In the genomic region with DNA sequence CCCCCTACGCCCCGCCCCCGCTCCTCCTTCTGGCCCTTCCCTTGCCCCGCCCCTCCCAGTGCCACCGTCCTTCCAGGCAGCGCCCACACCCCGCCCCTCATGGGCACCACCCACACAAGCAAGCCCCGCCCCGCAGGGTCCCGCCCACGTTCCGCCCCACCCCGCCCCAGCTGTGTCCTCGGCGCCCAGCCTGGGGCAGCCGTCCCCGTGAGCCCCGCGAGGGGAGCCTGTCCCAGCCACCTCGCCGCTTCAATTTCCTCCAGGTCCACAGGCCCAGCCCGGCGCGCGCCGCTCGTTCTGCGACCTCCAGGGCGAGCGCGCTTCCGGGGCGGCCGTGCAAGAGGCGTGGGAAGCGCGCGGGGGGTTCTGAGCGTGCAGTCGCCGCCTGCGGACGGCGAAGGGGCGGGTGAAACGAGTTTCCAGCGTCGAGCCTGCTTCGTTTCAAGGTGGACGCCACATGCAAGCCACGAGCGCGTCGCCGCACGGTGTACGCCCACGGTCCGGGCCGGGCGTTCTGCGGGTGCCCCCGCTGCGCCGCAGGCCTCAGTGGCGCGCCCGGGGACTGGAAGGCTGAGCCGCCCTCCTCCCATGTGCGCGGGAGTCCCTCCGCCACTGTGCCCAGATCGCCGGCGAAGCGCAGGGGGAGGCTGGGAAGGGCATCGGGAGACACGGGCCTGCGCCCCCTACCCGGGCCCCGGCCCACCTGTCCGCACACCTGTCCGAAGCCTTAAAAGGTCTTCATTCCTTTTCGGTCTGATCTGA, we compare ENCODE assay signal across 8 cellular contexts. TPM values are rescaled to one million over a fixed set of nuclear protein-coding genes. Genes with fewer than 3 reads are reported as not detected.
DNase-seq lines count a peak whose midpoint lies in the region; ATAC-seq and TF ChIP-seq lines count a peak whose summit lies in the region.

No MANE protein-coding gene starts in this region.

- peak overlapping the region; percentile 30 to 51 (median 36) for H3K4me3 ChIP-seq in skin epidermis

- CTCF ChIA-PET in MCF 10A (lab: Yijun Ruan, JAX) = interaction anchor here (0.6 kb wide), 1 partner anchor 158 kb away, joined by 3 read pairs; no protein-coding TSS in a partner anchor

- BruUV-seq in MCF 10A (replicated peaks; lab: Mats Ljungman, UMichigan) = no TSS peak

- intact Hi-C loops in MCF 10A (cut with micrococcal nuclease) = no loop called here

- DNase-seq in H4 (ENCODE audit: low spot score) = peak; percentile 55
- DNase-seq in MV-4-11 (lab: John Stamatoyannopoulos, UW) = peak; percentile 67
- DNase-seq in UCSD-AML1 (lab: John Stamatoyannopoulos, UW; ENCODE audit: unreplicated experiment) = peak; percentile 93
- DNase-seq in MCF 10A (ENCODE audit: unreplicated experiment) = peak; percentile 90
- peak; percentile 94 for DNase-seq in iPS-NIHi7 (ENCODE audit: extremely low spot score)

- H3K4me3 Mint-ChIP-seq in MCF 10A (ENCODE audit: unreplicated experiment) = peak overlapping the region; percentile 53

- TF ChIP-seq CTCF in MCF 10A (IDR thresholded peaks at IDR 0.05; ENCODE audit: unreplicated experiment) = no peak

- H3K4me1 Mint-ChIP-seq in MCF 10A (ENCODE audit: insufficient read depth, unreplicated experiment) = peaks cover 26% of the 10 kb centered on the region

- H3K9me3 Mint-ChIP-seq in MCF 10A (ENCODE audit: unreplicated experiment) = no peaks in the 10 kb centered on the region

- POLR2A ChIA-PET in MCF 10A (lab: Yijun Ruan, JAX) = interaction anchor here (1.1 to 2.1 kb wide), 2 partner anchors 11 to 29 kb away, joined by 3 to 8 read pairs; partner anchors contain the start of gene FAAP20

- H3K9me3 ChIP-seq in ES-I3 (ENCODE audit: control insufficient read depth, insufficient read depth, low read length) = no peaks in the 10 kb centered on the region

- H3K27me3 Mint-ChIP-seq in MCF 10A (ENCODE audit: insufficient read depth, unreplicated experiment) = no peaks in the 10 kb centered on the region

- peaks cover 6% of the 10 kb centered on the region for H3K36me3 Mint-ChIP-seq in MCF 10A (ENCODE audit: insufficient read depth, unreplicated experiment)

- ATAC-seq in HG02884 (IDR thresholded peaks at IDR 0.05; ENCODE audit: unreplicated experiment) = no peak

- no peak overlapping the region for H3K27ac Mint-ChIP-seq in MCF 10A (ENCODE audit: low read depth, unreplicated experiment)

- no peaks in the 10 kb centered on the region for H3K36me3 ChIP-seq in ES-I3 (ENCODE audit: insufficient read depth, low read length)

- peak overlapping the region; percentile 65; the same call in 1 of the 2 replicates for H3K9ac ChIP-seq in ES-I3 (ENCODE audit: low read depth, low read length)

- peak overlapping the region in 20 of 21 experiments; percentile 6 to 90 (median 76) for H3K27ac ChIP-seq in skin epidermis

- H3K4me1 ChIP-seq in ES-I3 (ENCODE audit: insufficient read depth, low read length) = peaks cover 10% of the 10 kb centered on the region; the same call in 1 of the 2 replicates

RNA-seq across cellular contexts. Expression of gene FAAP20, which starts 10.8 kb away (rescaled TPM):
- 24.5 and 28.5 TPM in 2 replicates for total RNA-seq in H4 (2014; rRNA removed; shearing (Covaris generic))
- total RNA-seq in MCF 10A (2022) = 75.9 and 88.8 TPM in 2 replicates

RNA-seq across cellular contexts. Expression of gene SKI, which starts 22.7 kb away (rescaled TPM):
- 3.3 and 172 TPM in 2 replicates for total RNA-seq in H4 (2014; rRNA removed; shearing (Covaris generic))
- 42.7 and 53.7 TPM in 2 replicates for total RNA-seq in MCF 10A (2022)
